Comparison of ENCODE assay signal across 12 cellular contexts in the genomic region with DNA sequence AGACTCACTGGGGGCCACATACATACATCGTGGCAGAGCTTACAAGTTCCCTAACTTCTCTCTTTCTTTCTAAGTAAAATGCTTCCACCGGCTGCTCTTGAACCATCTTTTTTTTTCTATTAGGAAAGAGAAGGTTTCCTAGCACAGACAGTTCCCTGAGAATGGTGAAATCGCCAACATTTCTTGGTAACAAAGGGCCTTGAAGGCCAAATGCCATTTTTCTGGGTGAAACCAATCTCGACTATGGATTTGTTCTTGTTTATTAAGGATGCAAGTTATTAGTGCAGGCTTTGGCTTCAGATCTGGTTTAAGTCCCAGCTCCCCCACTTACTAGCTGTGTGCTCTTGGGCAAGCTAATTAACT. TPM values are rescaled to one million over a fixed set of nuclear protein-coding genes. Genes with fewer than 3 reads are reported as not detected.
DNase-seq lines count a peak whose midpoint lies in the region; ATAC-seq and TF ChIP-seq lines count a peak whose summit lies in the region.
"Had no signal": no experiment of that assay in that cellular context is flagged by ENCODE, and none has a peak within 500 bp of the region (broad histone marks: within the 10 kb centered on the region; RNA-seq: fewer than 3 reads in every experiment).

No MANE protein-coding gene starts in this region.

- H3K27ac ChIP-seq in A673 (ENCODE audit: low read depth, low read length, poor library complexity, severe bottlenecking) (peak overlapping the region; percentile 32), OCI-LY3 (ENCODE audit: low read length) (peak overlapping the region; percentile 79), psoas muscle (peak overlapping the region; percentile 85)
- no peak overlapping the region for H3K27ac ChIP-seq in CD4-positive, alpha-beta T cell (ENCODE audit: low read depth, low read length)

- peak overlapping the region; percentile 63; the same call in 1 of the 2 replicates for H2AFZ ChIP-seq in OCI-LY3 (ENCODE audit: low read depth, low read length)

- DNase-seq in A673 (ENCODE audit: low spot score) (no peak), fibroblast of pulmonary artery (ENCODE audit: low read depth) (no peak), psoas muscle (no peak)
- DNase-seq in CD4-positive, alpha-beta T cell: no peak
- DNase-seq: activated CD8-positive, alpha-beta memory T cell treated with anti-CD3 and anti-CD28 coated beads, Interleukin-2, amount 50 U/mL, for 48 hours; C1 segment of cervical spinal cord; NCI-H1105; NCI-H446 treated with DMSO at 0.1 percent for 48 hours had no signal

- POLR2A ChIA-PET in A673 (lab: Charles Lee; ENCODE audit: low non-redundant PET): no interaction called here
- POLR2A ChIA-PET in CD4-positive, alpha-beta T cell (lab: Charles Lee): no interaction called here

- no peaks in the 10 kb centered on the region for H3K36me3 Mint-ChIP-seq in CD4-positive, alpha-beta T cell (ENCODE audit: low read depth)

- no peak overlapping the region for H3K27ac Mint-ChIP-seq in CD4-positive, alpha-beta T cell

- peak overlapping the region; percentile 47 for H3K4me2 ChIP-seq in OCI-LY3 (ENCODE audit: low read length)

- CTCF ChIA-PET in A673 (lab: Charles Lee): no interaction called here
- CTCF ChIA-PET in CD4-positive, alpha-beta T cell (lab: Charles Lee): no interaction called here

- H3K27me3 ChIP-seq in A673 (replicated peaks; ENCODE audit: insufficient read depth, low read depth, low read length, poor library complexity) (no peaks in the 10 kb centered on the region), OCI-LY3 (ENCODE audit: low read depth, low read length) (no peaks in the 10 kb centered on the region), psoas muscle (ENCODE audit: insufficient read depth in 3 of 3, low read length in 2 of 3) (no peaks in the 10 kb centered on the region)
- no peaks in the 10 kb centered on the region for H3K27me3 ChIP-seq in CD4-positive, alpha-beta T cell (ENCODE audit: control insufficient read depth, insufficient read depth, low read length)

- no peak for ATAC-seq in psoas muscle
- no peak for ATAC-seq in HG03378 (IDR thresholded peaks at IDR 0.05; ENCODE audit: unreplicated experiment)
- no peak for ATAC-seq in HG03342 (IDR thresholded peaks at IDR 0.05; ENCODE audit: unreplicated experiment)
- ATAC-seq in GM19328 (IDR thresholded peaks at IDR 0.05; ENCODE audit: unreplicated experiment): no peak
- ATAC-seq in CD4-positive, alpha-beta T cell (ENCODE audit: poor library complexity): no peak

- peaks cover 9% of the 10 kb centered on the region for H3K4me1 Mint-ChIP-seq in CD4-positive, alpha-beta T cell (ENCODE audit: low read depth)

- H3K4me3 ChIP-seq in A673 (ENCODE audit: low read depth, low read length, poor library complexity, severe bottlenecking) (no peak overlapping the region), OCI-LY3 (ENCODE audit: low read length) (peak overlapping the region; percentile 35), fibroblast of pulmonary artery (replicated peaks; ENCODE audit: low read depth, low read length) (peak overlapping the region; percentile 59), psoas muscle (peak overlapping the region; percentile 64)

- H3K4me1 ChIP-seq in A673 (ENCODE audit: insufficient read depth, low read length, poor library complexity, severe bottlenecking) (peaks cover 31% of the 10 kb centered on the region), OCI-LY3 (ENCODE audit: low read length) (peaks cover 67% of the 10 kb centered on the region), psoas muscle (peaks cover 65% of the 10 kb centered on the region)

- TF ChIP-seq CTCF in A673 (conservative IDR thresholded peaks at IDR 0.05; ENCODE audit: low read depth, low read length): no peak
- TF ChIP-seq CTCF in OCI-LY3 (IDR thresholded peaks at IDR 0.05; ENCODE audit: low read depth, low read length): no peak
- TF ChIP-seq CTCF in fibroblast of pulmonary artery (IDR thresholded peaks at IDR 0.05; ENCODE audit: low read length, missing control alignments): no peak
- no peak for TF ChIP-seq CTCF in psoas muscle (IDR thresholded peaks at IDR 0.05)
- no peak for TF ChIP-seq CTCF in CD4-positive, alpha-beta T cell (IDR thresholded peaks at IDR 0.05)

- no peaks in the 10 kb centered on the region for H3K36me3 ChIP-seq in A673 (ENCODE audit: insufficient read depth, low read length, poor library complexity, severe bottlenecking)
- H3K36me3 ChIP-seq in OCI-LY3 (replicated peaks; ENCODE audit: low read depth, low read length): no peaks in the 10 kb centered on the region
- peaks cover 2 to 16% of the 10 kb centered on the region in 2 donors for H3K36me3 ChIP-seq in psoas muscle (ENCODE audit: insufficient read depth in 1 of 2, low read depth in 1 of 2)

- H3K79me2 ChIP-seq in OCI-LY3 (ENCODE audit: low read length): no peaks in the 10 kb centered on the region

- BruUV-seq in A673 (replicated peaks; lab: Mats Ljungman, UMichigan): no TSS peak

- no peaks in the 10 kb centered on the region for H3K9me3 ChIP-seq in A673 (ENCODE audit: low read depth, low read length, poor library complexity, severe bottlenecking)
- no peaks in the 10 kb centered on the region for H3K9me3 ChIP-seq in OCI-LY3 (ENCODE audit: insufficient read depth, low read length)
- no peaks in the 10 kb centered on the region for H3K9me3 ChIP-seq in psoas muscle
- no peaks in the 10 kb centered on the region for H3K9me3 ChIP-seq in CD4-positive, alpha-beta T cell (ENCODE audit: control insufficient read depth, low read length)

- H3K9ac ChIP-seq in OCI-LY3 (ENCODE audit: low read length): peak overlapping the region; percentile 48; the same call in 1 of the 2 replicates

- no peaks in the 10 kb centered on the region for H3K9me3 Mint-ChIP-seq in CD4-positive, alpha-beta T cell

- no peak overlapping the region for H3K4me3 Mint-ChIP-seq in CD4-positive, alpha-beta T cell

- H3K27me3 Mint-ChIP-seq in CD4-positive, alpha-beta T cell: peaks cover 8% of the 10 kb centered on the region

- no peaks in the 10 kb centered on the region for H4K20me1 ChIP-seq in OCI-LY3 (ENCODE audit: insufficient read depth, low read length)

- WGBS in psoas muscle, 3 donors: 22 to 28% (median 24%) methylated on average over 4 of the region's 4 CpGs

- intact Hi-C loops in A673 (cut with micrococcal nuclease; ENCODE audit: unreplicated experiment) (no loop called here), psoas muscle (cut with DNase I) (no loop called here)
- intact Hi-C loops in CD4-positive, alpha-beta T cell (cut with DNase I, micrococcal nuclease): no loop called here

RNA-seq across cellular contexts. Expression of a gene that starts 3.0 kb away (rescaled TPM):
- 4.3 and 4.5 TPM in 2 replicates for total RNA-seq in A673 (2021)
- total RNA-seq in psoas muscle: 1,000 to 10,000 TPM in 1 of 4 donors, 100 to 1,000 TPM in 3; 340 to 1,074 (median 476) TPM
- 1,000 to 10,000 TPM in 1 of 3 donors, 100 to 1,000 TPM in 1, 10 to 100 TPM in 1; 83.0 to 1,120 (median 129) TPM for polyA plus RNA-seq in psoas muscle
- under 1 TPM; 0.36 to 0.55 TPM for total RNA-seq in CD4-positive, alpha-beta T cell

Comparison
In these comparisons a context has a peak if more than half of its experiments do, and no peak if none do; other contexts are left out.
1. RNA of a gene that starts 3.0 kb away (total RNA-seq): 340 to 1,074 TPM in psoas muscle; 4.3 to 4.5 TPM in A673 and 0.36 to 0.55 TPM in CD4-positive, alpha-beta T cell; every median in the first group is over 10 times any median in the second.